Comparison of ENCODE assay signal across 10 cellular contexts in the genomic region with DNA sequence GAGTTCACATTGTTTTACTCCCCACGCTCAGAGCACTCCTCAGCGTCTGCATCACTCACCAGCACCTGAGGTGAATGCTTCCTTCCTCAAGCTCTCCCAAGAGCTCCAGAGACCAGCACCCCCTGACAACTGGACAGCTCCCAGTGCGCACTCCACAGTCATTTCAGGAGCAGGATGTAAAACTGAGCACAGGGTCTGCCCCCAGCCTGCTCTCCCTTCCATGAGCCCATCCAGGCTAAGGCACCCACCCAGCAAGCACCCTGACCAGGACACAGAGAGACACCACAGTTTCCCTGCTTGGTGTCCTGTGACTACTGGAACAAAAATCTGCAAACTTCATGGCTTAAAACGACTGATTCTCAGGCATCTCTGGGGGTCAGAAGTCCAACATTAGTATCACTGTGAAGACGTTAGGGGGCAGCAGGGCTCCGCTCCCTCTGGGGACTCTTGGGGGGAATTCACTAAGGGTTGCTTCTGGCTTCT. TPM values are rescaled to one million over a fixed set of nuclear protein-coding genes. Genes with fewer than 3 reads are reported as not detected.
A peak's percentile ranks its signal among the peaks of the same experiment; 100 is the strongest.
DNase-seq lines count a peak whose midpoint lies in the region; ATAC-seq and TF ChIP-seq lines count a peak whose summit lies in the region.
"Had no signal": no experiment of that assay in that cellular context is flagged by ENCODE, and none has a peak within 500 bp of the region (broad histone marks: within the 10 kb centered on the region; RNA-seq: fewer than 3 reads in every experiment).

No MANE protein-coding gene starts in this region.

- H2AK9ac ChIP-seq in IMR-90 (replicated peaks; ENCODE audit: low read depth, low read length, poor library complexity) = no peak overlapping the region

- no peak overlapping the region for H2BK20ac ChIP-seq in IMR-90 (ENCODE audit: low read depth, low read length)

- TF ChIP-seq CTCF in DOHH2 (IDR thresholded peaks at IDR 0.05; ENCODE audit: low read depth, low read length, poor library complexity, severe bottlenecking) = peak; percentile 54
- no peak for TF ChIP-seq CTCF in IMR-90 (conservative IDR thresholded peaks at IDR 0.05; ENCODE audit: low read depth, low read length)
- TF ChIP-seq CTCF in right lobe of liver (IDR thresholded peaks at IDR 0.05) = no peak

- no peak overlapping the region for H3K23ac ChIP-seq in IMR-90 (ENCODE audit: low read depth, low read length)

- no peak overlapping the region for H2BK15ac ChIP-seq in IMR-90 (ENCODE audit: low read depth, low read length)

- H2BK120ac ChIP-seq in IMR-90 (ENCODE audit: low read depth, low read length) = no peak overlapping the region

- H3K56ac ChIP-seq in IMR-90 (ENCODE audit: extremely low read depth, insufficient read depth, low read length) = no peak overlapping the region

- no peak overlapping the region for H3K4me3 ChIP-seq in DOHH2 (ENCODE audit: low read length)
- no peak overlapping the region for H3K4me3 ChIP-seq in IMR-90 (ENCODE audit: insufficient read depth, low read depth, low read length)
- no peak overlapping the region for H3K4me3 ChIP-seq in right lobe of liver

- peak; percentile 28 for DNase-seq in IMR-90
- peak; percentile 32 for DNase-seq in activated naive CD8-positive, alpha-beta T cell treated with anti-CD3 and anti-CD28 coated beads for 36 hours
- DNase-seq in right lobe of liver = no peak
- DNase-seq in NCI-H774 (lab: John Stamatoyannopoulos, UW) = no peak
- DNase-seq: KG1 had no signal

- H3K18ac ChIP-seq in IMR-90 (ENCODE audit: low read depth, low read length) = no peak overlapping the region

- in situ Hi-C loops in IMR-90 (cut with MboI; ENCODE audit: low sequenced_read_pairs) = no loop called here

- H3K36me3 ChIP-seq in DOHH2 (ENCODE audit: control insufficient read depth, low read length) (no peaks in the 10 kb centered on the region), IMR-90 (ENCODE audit: control insufficient read depth, insufficient read depth, low read length) (no peaks in the 10 kb centered on the region), right lobe of liver (no peaks in the 10 kb centered on the region)

- no peaks in the 10 kb centered on the region for H3K36me3 Mint-ChIP-seq in activated naive CD8-positive, alpha-beta T cell treated with anti-CD3 and anti-CD28 coated beads for 36 hours

- intact Hi-C loops in IMR-90 (cut with micrococcal nuclease) (no loop called here), right lobe of liver (cut with DNase I) (no loop called here)

- no peak overlapping the region for H3K4ac ChIP-seq in IMR-90 (ENCODE audit: low read depth, low read length)

- H3K14ac ChIP-seq in IMR-90 (replicated peaks; ENCODE audit: low read depth, low read length) = no peak overlapping the region

- H4K8ac ChIP-seq in IMR-90 (ENCODE audit: low read depth in 2 of 2, low read length in 2 of 2) = no peak overlapping the region

- no TSS peak for BruUV-seq in IMR-90 (replicated peaks; lab: Mats Ljungman, UMichigan)

- 30% methylated on average over 2 of the region's 6 CpGs; no CpG with 5 or more reads in 1 of the 2 experiments for WGBS in IMR-90 (ENCODE audit: extremely low coverage in 2 of 2, insufficient read length in 1 of 2), 2 experiments
- 18% methylated on average over 5 of the region's 6 CpGs for WGBS in right lobe of liver (ENCODE audit: insufficient coverage, low coverage, low lambda C conversion rate, missing lambda C conversion rate)

- H4K5ac ChIP-seq in IMR-90 (ENCODE audit: low read depth, low read length) = no peak overlapping the region

- no peaks in the 10 kb centered on the region for H3K79me2 ChIP-seq in DOHH2 (ENCODE audit: control insufficient read depth, low read length)

- TF ChIP-seq RAD21 in IMR-90 (IDR thresholded peaks at IDR 0.05; ENCODE audit: low read length) = no peak

- CTCF ChIA-PET in IMR-90 (lab: Yijun Ruan, JAX) = no interaction called here

- TF ChIP-seq POLR2A in IMR-90 (IDR thresholded peaks at IDR 0.05; ENCODE audit: low read depth, low read length) = no peak
- no peak for TF ChIP-seq POLR2A in right lobe of liver (IDR thresholded peaks at IDR 0.05)

- ATAC-seq in IMR-90 (ENCODE audit: low read depth) (peak; percentile 89), right lobe of liver (peak in 3 of 4 donors; percentile 14 to 45 (median 30)), HG03469 (IDR thresholded peaks at IDR 0.05; ENCODE audit: unreplicated experiment) (no peak), GM19467 (IDR thresholded peaks at IDR 0.05; ENCODE audit: unreplicated experiment) (no peak), GM18861 (IDR thresholded peaks at IDR 0.05; ENCODE audit: unreplicated experiment) (no peak)

- H3K4me3 Mint-ChIP-seq in activated naive CD8-positive, alpha-beta T cell treated with anti-CD3 and anti-CD28 coated beads for 36 hours = no peak overlapping the region
- H3K4me3 Mint-ChIP-seq: memory B cell had no signal

- H3K9me3 ChIP-seq in DOHH2 (ENCODE audit: control insufficient read depth, insufficient read depth, low read length) (no peaks in the 10 kb centered on the region), IMR-90 (ENCODE audit: control insufficient read depth, insufficient read depth, low read length) (no peaks in the 10 kb centered on the region), right lobe of liver (no peaks in the 10 kb centered on the region)

- no peak overlapping the region for H4K91ac ChIP-seq in IMR-90 (ENCODE audit: insufficient read depth, low read depth, low read length)

- POLR2A ChIA-PET in IMR-90 (lab: Charles Lee; ENCODE audit: unreplicated experiment) = no interaction called here

- no peaks in the 10 kb centered on the region for H3K9me1 ChIP-seq in IMR-90 (ENCODE audit: insufficient read depth, low read length)

- H3F3A ChIP-seq in DOHH2 (ENCODE audit: control insufficient read depth, insufficient read depth) = no peaks in the 10 kb centered on the region

- H3K4me1 Mint-ChIP-seq in activated naive CD8-positive, alpha-beta T cell treated with anti-CD3 and anti-CD28 coated beads for 36 hours = no peaks in the 10 kb centered on the region
- H3K4me1 Mint-ChIP-seq: memory B cell had no signal

- H3K4me1 ChIP-seq in DOHH2 (ENCODE audit: control insufficient read depth, low read length) (no peaks in the 10 kb centered on the region), IMR-90 (ENCODE audit: control insufficient read depth, insufficient read depth, low read length) (no peaks in the 10 kb centered on the region), right lobe of liver (no peaks in the 10 kb centered on the region)

- no peaks in the 10 kb centered on the region for H4K20me1 ChIP-seq in DOHH2 (ENCODE audit: control insufficient read depth, insufficient read depth, low read depth, low read length)
- no peaks in the 10 kb centered on the region for H4K20me1 ChIP-seq in IMR-90 (ENCODE audit: insufficient read depth, low read length)

- peaks cover 8% of the 10 kb centered on the region for H3K9me3 Mint-ChIP-seq in activated naive CD8-positive, alpha-beta T cell treated with anti-CD3 and anti-CD28 coated beads for 36 hours

- no peaks in the 10 kb centered on the region for H3K9me2 ChIP-seq in DOHH2 (replicated peaks; ENCODE audit: control insufficient read depth, low read length)

- H2AK5ac ChIP-seq in IMR-90 (ENCODE audit: low read depth, low read length) = no peak overlapping the region

- no peaks in the 10 kb centered on the region for H3K79me1 ChIP-seq in IMR-90 (ENCODE audit: low read depth in 1 of 2, low read length in 2 of 2)

- no peak overlapping the region for H2AFZ ChIP-seq in IMR-90 (replicated peaks; ENCODE audit: low read length, poor library complexity)

- H3K27me3 ChIP-seq in DOHH2 (ENCODE audit: control insufficient read depth, low read length) (no peaks in the 10 kb centered on the region), IMR-90 (ENCODE audit: control insufficient read depth, insufficient read depth, low read length) (no peaks in the 10 kb centered on the region), right lobe of liver (no peaks in the 10 kb centered on the region)

- H3K4me2 ChIP-seq in DOHH2 (ENCODE audit: low read length) (no peak overlapping the region), IMR-90 (ENCODE audit: low read depth, low read length) (no peak overlapping the region)

- H3K27ac ChIP-seq in DOHH2 (ENCODE audit: low read depth, low read length) (no peak overlapping the region), IMR-90 (ENCODE audit: insufficient read depth, low read length) (no peak overlapping the region), right lobe of liver (no peak overlapping the region)

- dilution Hi-C loops in IMR-90 (cut with HindIII; ENCODE audit: low sequenced_read_pairs, unreplicated experiment) = no loop called here

- no peak overlapping the region for H2BK5ac ChIP-seq in IMR-90 (ENCODE audit: low read depth, low read length, poor library complexity, severe bottlenecking)

- H3K27ac Mint-ChIP-seq in activated naive CD8-positive, alpha-beta T cell treated with anti-CD3 and anti-CD28 coated beads for 36 hours = no peak overlapping the region
- H3K27ac Mint-ChIP-seq: memory B cell had no signal

- no peak overlapping the region for H3K9ac ChIP-seq in IMR-90 (ENCODE audit: low read depth, low read length)

- H3K27me3 Mint-ChIP-seq in activated naive CD8-positive, alpha-beta T cell treated with anti-CD3 and anti-CD28 coated beads for 36 hours = peaks cover 30% of the 10 kb centered on the region

RNA-seq across cellular contexts. Expression of a gene that starts 3.3 kb away (rescaled TPM):
- not detected in 2 replicates for total RNA-seq in IMR-90 (2012; rRNA removed)
- not detected in 2 replicates for polyA plus RNA-seq in IMR-90 (2012; rRNA removed)
- polyA plus RNA-seq in IMR-90 (2012; cell fraction: cytosol; rRNA removed) = not detected in 2 replicates
- not detected in 2 replicates for polyA plus RNA-seq in IMR-90 (2012; cell fraction: nucleus; rRNA removed; ENCODE audit: low replicate concordance)
- not detected for total RNA-seq in activated naive CD8-positive, alpha-beta T cell treated with anti-CD3 and anti-CD28 coated beads for 36 hours
- not detected for total RNA-seq in right lobe of liver

RNA-seq across cellular contexts. Expression of a gene that starts 24.6 kb away (rescaled TPM):
- not detected in 2 replicates for total RNA-seq in IMR-90 (2012; rRNA removed)
- polyA plus RNA-seq in IMR-90 (2012; rRNA removed) = not detected in 2 replicates
- not detected in 2 replicates for polyA plus RNA-seq in IMR-90 (2012; cell fraction: cytosol; rRNA removed)
- not detected in 2 replicates for polyA plus RNA-seq in IMR-90 (2012; cell fraction: nucleus; rRNA removed; ENCODE audit: low replicate concordance)
- not detected for total RNA-seq in activated naive CD8-positive, alpha-beta T cell treated with anti-CD3 and anti-CD28 coated beads for 36 hours
- not detected for total RNA-seq in right lobe of liver

RNA-seq across cellular contexts. Expression of a gene that starts 36.8 kb away (rescaled TPM):
- not detected in 2 replicates for total RNA-seq in IMR-90 (2012; rRNA removed)
- polyA plus RNA-seq in IMR-90 (2012; rRNA removed) = not detected in 2 replicates
- not detected in 2 replicates for polyA plus RNA-seq in IMR-90 (2012; cell fraction: cytosol; rRNA removed)
- polyA plus RNA-seq in IMR-90 (2012; cell fraction: nucleus; rRNA removed; ENCODE audit: low replicate concordance) = not detected in 2 replicates
- total RNA-seq in activated naive CD8-positive, alpha-beta T cell treated with anti-CD3 and anti-CD28 coated beads for 36 hours = not detected
- not detected for total RNA-seq in right lobe of liver

RNA-seq across cellular contexts. Expression of a gene that starts 53.6 kb away (rescaled TPM):
- total RNA-seq in IMR-90 (2012; rRNA removed) (not detected in 2 replicates), right lobe of liver (not detected)
- polyA plus RNA-seq in IMR-90 (2012; rRNA removed) = not detected in 2 replicates
- polyA plus RNA-seq in IMR-90 (2012; cell fraction: cytosol; rRNA removed) = not detected in 2 replicates
- not detected in 2 replicates for polyA plus RNA-seq in IMR-90 (2012; cell fraction: nucleus; rRNA removed; ENCODE audit: low replicate concordance)
- total RNA-seq in activated naive CD8-positive, alpha-beta T cell treated with anti-CD3 and anti-CD28 coated beads for 36 hours = not detected

RNA-seq across cellular contexts. Expression of a gene that starts 55.3 kb away (rescaled TPM):
- total RNA-seq in IMR-90 (2012; rRNA removed) = not detected in 2 replicates
- not detected in 2 replicates for polyA plus RNA-seq in IMR-90 (2012; rRNA removed)
- polyA plus RNA-seq in IMR-90 (2012; cell fraction: cytosol; rRNA removed) = not detected in 2 replicates
- polyA plus RNA-seq in IMR-90 (2012; cell fraction: nucleus; rRNA removed; ENCODE audit: low replicate concordance) = not detected in 2 replicates
- total RNA-seq in activated naive CD8-positive, alpha-beta T cell treated with anti-CD3 and anti-CD28 coated beads for 36 hours = not detected
- not detected for total RNA-seq in right lobe of liver

Comparison
In these comparisons a context has a peak if more than half of its experiments do, and no peak if none do; other contexts are left out.
1. ATAC-seq: peak in IMR-90 (single experiment) and right lobe of liver (3 of 4); none in HG03469 (single experiment), GM19467 (single experiment) and GM18861 (single experiment).
2. DNase-seq: peak in IMR-90 (single experiment) and activated naive CD8-positive, alpha-beta T cell treated with anti-CD3 and anti-CD28 coated beads for 36 hours (single experiment); none in right lobe of liver (0 of 3) and NCI-H774 (single experiment).